1 cellular context compared by ENCODE assay signal in the genomic region with DNA sequence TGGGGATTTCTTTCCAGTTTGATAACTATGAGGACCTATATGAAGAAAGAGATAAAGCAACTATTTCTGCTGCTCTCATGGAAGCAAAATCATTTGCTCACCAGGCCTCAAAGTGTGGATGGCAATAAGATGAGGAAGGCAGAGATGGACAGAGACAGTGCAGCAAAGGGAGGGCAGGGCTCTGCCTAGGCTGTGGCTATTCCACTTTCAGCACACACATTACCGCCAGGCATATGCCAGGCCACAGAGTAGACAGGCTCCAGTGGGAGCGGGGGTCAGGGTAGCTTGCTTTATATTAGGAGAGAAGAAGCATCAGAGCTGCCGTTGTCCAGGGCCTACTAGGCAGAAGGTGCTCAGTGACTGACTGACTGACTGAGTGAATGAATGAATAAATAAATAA.
TF ChIP-seq lines count a peak whose summit lies in the region.

No MANE protein-coding gene starts in this region.

TF ChIP-seq in GM23338, 12 proteins besides CTCF, POLR2A, EP300 and RAD21 (continued from another document):
- TF ChIP-seq, protein P1, sequence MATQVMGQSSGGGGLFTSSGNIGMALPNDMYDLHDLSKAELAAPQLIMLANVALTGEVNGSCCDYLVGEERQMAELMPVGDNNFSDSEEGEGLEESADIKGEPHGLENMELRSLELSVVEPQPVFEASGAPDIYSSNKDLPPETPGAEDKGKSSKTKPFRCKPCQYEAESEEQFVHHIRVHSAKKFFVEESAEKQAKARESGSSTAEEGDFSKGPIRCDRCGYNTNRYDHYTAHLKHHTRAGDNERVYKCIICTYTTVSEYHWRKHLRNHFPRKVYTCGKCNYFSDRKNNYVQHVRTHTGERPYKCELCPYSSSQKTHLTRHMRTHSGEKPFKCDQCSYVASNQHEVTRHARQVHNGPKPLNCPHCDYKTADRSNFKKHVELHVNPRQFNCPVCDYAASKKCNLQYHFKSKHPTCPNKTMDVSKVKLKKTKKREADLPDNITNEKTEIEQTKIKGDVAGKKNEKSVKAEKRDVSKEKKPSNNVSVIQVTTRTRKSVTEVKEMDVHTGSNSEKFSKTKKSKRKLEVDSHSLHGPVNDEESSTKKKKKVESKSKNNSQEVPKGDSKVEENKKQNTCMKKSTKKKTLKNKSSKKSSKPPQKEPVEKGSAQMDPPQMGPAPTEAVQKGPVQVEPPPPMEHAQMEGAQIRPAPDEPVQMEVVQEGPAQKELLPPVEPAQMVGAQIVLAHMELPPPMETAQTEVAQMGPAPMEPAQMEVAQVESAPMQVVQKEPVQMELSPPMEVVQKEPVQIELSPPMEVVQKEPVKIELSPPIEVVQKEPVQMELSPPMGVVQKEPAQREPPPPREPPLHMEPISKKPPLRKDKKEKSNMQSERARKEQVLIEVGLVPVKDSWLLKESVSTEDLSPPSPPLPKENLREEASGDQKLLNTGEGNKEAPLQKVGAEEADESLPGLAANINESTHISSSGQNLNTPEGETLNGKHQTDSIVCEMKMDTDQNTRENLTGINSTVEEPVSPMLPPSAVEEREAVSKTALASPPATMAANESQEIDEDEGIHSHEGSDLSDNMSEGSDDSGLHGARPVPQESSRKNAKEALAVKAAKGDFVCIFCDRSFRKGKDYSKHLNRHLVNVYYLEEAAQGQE (IDR thresholded peaks at IDR 0.05; ENCODE audit: unreplicated experiment), result no peak
- TF ChIP-seq EZH2phosphoT487 (IDR thresholded peaks at IDR 0.05; ENCODE audit: unreplicated experiment) (no peak), POLR2AphosphoS5 (IDR thresholded peaks at IDR 0.05; ENCODE audit: low read depth) (no peak)
